9 cellular contexts compared by ENCODE assay signal in the genomic region with DNA sequence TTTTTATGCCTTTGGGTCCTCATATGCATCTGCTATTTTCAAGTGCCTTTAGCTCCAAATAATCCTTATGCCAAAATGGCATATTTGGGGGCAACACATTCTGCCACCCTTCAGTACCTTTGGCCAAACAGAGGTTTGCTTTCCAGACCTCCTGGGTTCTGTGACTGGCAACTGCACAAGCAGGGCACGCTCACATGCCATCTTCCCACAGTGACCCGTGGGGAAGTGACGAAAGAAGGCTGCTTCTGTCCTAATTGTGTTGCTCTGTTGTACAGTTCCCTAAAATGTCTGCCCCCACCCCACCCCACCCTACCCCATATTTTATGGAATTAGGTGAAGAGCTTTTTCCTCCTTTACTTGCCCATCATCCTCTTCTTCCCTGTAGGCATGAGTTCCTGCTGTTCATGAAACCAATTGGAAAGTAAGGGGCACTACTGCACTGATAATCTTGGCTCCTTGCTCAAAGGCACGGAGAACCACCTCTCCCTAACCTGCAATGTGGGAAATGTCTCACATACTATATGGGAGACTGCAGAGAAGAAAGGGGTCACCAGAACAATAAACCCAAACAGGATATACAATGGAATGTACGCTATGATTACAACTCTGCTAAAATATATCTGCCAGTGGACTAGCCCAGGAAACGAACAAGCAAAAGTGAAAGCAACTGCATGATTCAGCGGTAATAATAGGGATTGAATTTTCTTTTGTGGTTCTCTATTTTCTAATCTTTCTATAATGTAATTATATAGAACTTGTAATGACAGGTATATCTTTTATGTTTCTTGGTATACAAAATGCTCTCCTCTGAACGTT. TPM values are rescaled to one million over a fixed set of nuclear protein-coding genes. Genes with fewer than 3 reads are reported as not detected.
DNase-seq lines count a peak whose midpoint lies in the region; ATAC-seq, FAIRE-seq and TF ChIP-seq lines count a peak whose summit lies in the region.
"Had no signal": no experiment of that assay in that cellular context is flagged by ENCODE, and none has a peak within 500 bp of the region (broad histone marks: within the 10 kb centered on the region; RNA-seq: fewer than 3 reads in every experiment).

No MANE protein-coding gene starts in this region.

- H3K79me2 ChIP-seq in PC-9 (ENCODE audit: low read depth) (no peaks in the 10 kb centered on the region), astrocyte (ENCODE audit: insufficient read depth, low read length) (no peaks in the 10 kb centered on the region), HepG2 (ENCODE audit: insufficient read depth, low read length) (no peaks in the 10 kb centered on the region)

- TF ChIP-seq EP300 in HepG2 (IDR thresholded peaks at IDR 0.05; ENCODE audit: low read depth in 2 of 2, low read length in 2 of 2) (no peak), HepG2 (CRISPR knock-in tag; IDR thresholded peaks at IDR 0.05; ENCODE audit: borderline replicate concordance) (no peak)

- BruUV-seq in PC-9 (replicated peaks; lab: Mats Ljungman, UMichigan): no TSS peak
- BruUV-seq in HepG2 (replicated peaks; lab: Mats Ljungman, UMichigan): no TSS peak

- no peak overlapping the region; the same call in 1 of the 2 replicates for H2AFZ ChIP-seq in PC-9
- H2AFZ ChIP-seq in astrocyte (ENCODE audit: low read depth, low read length): peak overlapping the region; percentile 42
- H2AFZ ChIP-seq in HepG2 (ENCODE audit: low read length): peak overlapping the region; percentile 63

- H3K4me3 Mint-ChIP-seq in astrocyte (ENCODE audit: unreplicated experiment): no peak overlapping the region

- H3K9me3 Mint-ChIP-seq in astrocyte (ENCODE audit: unreplicated experiment): peaks cover 2% of the 10 kb centered on the region

- in situ Hi-C loops in HepG2 (cut with HindIII; ENCODE audit: extremely low pct_ligation_motif_present, low pct_unique_long_range_greater_than_20kb): loop anchor here (25.0 kb wide), 1 partner anchor 1128 kb away; no protein-coding TSS in a partner anchor

- H3K27ac ChIP-seq in PC-9 (no peak overlapping the region), astrocyte (ENCODE audit: low read depth, low read length) (no peak overlapping the region), HepG2 (ENCODE audit: extremely low read length, insufficient read depth, low read length) (no peak overlapping the region), thymus (ENCODE audit: low read depth) (peak overlapping the region; percentile 66)

- CTCF ChIA-PET in PC-9 (lab: Charles Lee) (interaction anchor here (0.6 kb wide), 1 partner anchor 1115 kb away, joined by 4 read pairs; no protein-coding TSS in a partner anchor), HepG2 (lab: Yijun Ruan, JAX; ENCODE audit: low intra/inter-chr PET ratio, low total read pairs) (no interaction called here)

- FAIRE-seq in GM12891 (lab: Jason Lieb, UNC): peak; percentile 87
- no peak for FAIRE-seq in astrocyte (lab: Jason Lieb, UNC)
- FAIRE-seq in HepG2 (lab: Jason Lieb, UNC): no peak

- H3F3A ChIP-seq in PC-9 (ENCODE audit: insufficient read depth, low read depth): no peaks in the 10 kb centered on the region

- TF ChIP-seq CTCF in PC-9 (conservative IDR thresholded peaks at IDR 0.05): no peak
- no peak for TF ChIP-seq CTCF in astrocyte (IDR thresholded peaks at IDR 0.05; ENCODE audit: insufficient read depth, low read depth, low read length)
- no peak for TF ChIP-seq CTCF in HepG2 (CRISPR knock-in tag; IDR thresholded peaks at IDR 0.05)

- H3K27ac Mint-ChIP-seq in astrocyte (ENCODE audit: unreplicated experiment): no peak overlapping the region

- H4K20me1 ChIP-seq in PC-9 (ENCODE audit: insufficient read depth) (no peaks in the 10 kb centered on the region), astrocyte (ENCODE audit: insufficient read depth, low read length) (no peaks in the 10 kb centered on the region), HepG2 (ENCODE audit: insufficient read depth, low read length) (no peaks in the 10 kb centered on the region)

- H3K9me3 ChIP-seq in PC-9 (ENCODE audit: insufficient read depth, low read depth) (no peaks in the 10 kb centered on the region), astrocyte (ENCODE audit: insufficient read depth, low read depth, low read length) (no peaks in the 10 kb centered on the region), HepG2 (ENCODE audit: low read length) (no peaks in the 10 kb centered on the region), thymus (ENCODE audit: control insufficient read depth) (no peaks in the 10 kb centered on the region)

- H3K4me1 ChIP-seq in PC-9 (replicated peaks; ENCODE audit: insufficient read depth) (no peaks in the 10 kb centered on the region), astrocyte (ENCODE audit: insufficient read depth, low read length) (no peaks in the 10 kb centered on the region), HepG2 (ENCODE audit: insufficient read depth, low read length) (no peaks in the 10 kb centered on the region), thymus (ENCODE audit: control insufficient read depth, insufficient read depth, low read length) (peaks cover 15% of the 10 kb centered on the region)

- POLR2A ChIA-PET in PC-9 (lab: Charles Lee; ENCODE audit: unreplicated experiment): interaction anchor here (0.6 kb wide), 1 partner anchor 28 kb away, joined by 8 read pairs; no protein-coding TSS in a partner anchor
- POLR2A ChIA-PET in HepG2 (lab: Yijun Ruan, JAX): no interaction called here

- peaks cover 3% of the 10 kb centered on the region for H3K27me3 Mint-ChIP-seq in astrocyte (ENCODE audit: low read depth, unreplicated experiment)

- TF ChIP-seq RAD21 in HepG2 (CRISPR knock-in tag; IDR thresholded peaks at IDR 0.05): no peak

- H3K27me3 ChIP-seq in PC-9 (ENCODE audit: insufficient read depth, low read depth) (0 out of 2 replicates have a peak, but pooled peaks cover 2% of the 10 kb centered on the region), astrocyte (ENCODE audit: insufficient read depth, low read length) (peaks cover 7% of the 10 kb centered on the region), HepG2 (ENCODE audit: control insufficient read depth in 1 of 2, insufficient read depth in 2 of 2, low read length in 2 of 2) (0 out of 5 replicates have a peak, but pooled peaks cover 0 to 3% of the 10 kb centered on the region in 2 experiments), thymus (ENCODE audit: control insufficient read depth, insufficient read depth) (no peaks in the 10 kb centered on the region)

- ATAC-seq in HepG2: no peak

- H3K36me3 Mint-ChIP-seq in astrocyte (ENCODE audit: low read depth, unreplicated experiment): no peaks in the 10 kb centered on the region

- WGBS in HepG2 (ENCODE audit: low lambda C conversion rate): 12% methylated on average over 8 of the region's 8 CpGs
- 7% methylated on average over 8 of the region's 8 CpGs for WGBS in thymus

- peaks cover 3% of the 10 kb centered on the region for H3K4me1 Mint-ChIP-seq in astrocyte (ENCODE audit: low read depth, unreplicated experiment)

- TF ChIP-seq POLR2A in GM12891 (IDR thresholded peaks at IDR 0.05; ENCODE audit: low read depth, low read length) (no peak), HepG2 (IDR thresholded peaks at IDR 0.05; ENCODE audit: insufficient read depth in 1 of 2, low read depth in 2 of 2, low read length in 2 of 2) (no peak)

- no peak overlapping the region for H3K9ac ChIP-seq in astrocyte (ENCODE audit: low read length)
- H3K9ac ChIP-seq in HepG2 (ENCODE audit: insufficient read depth, low read depth, low read length): no peak overlapping the region

- intact Hi-C loops in PC-9 (cut with micrococcal nuclease; ENCODE audit: unreplicated experiment): no loop called here
- intact Hi-C loops in HepG2 (cut with micrococcal nuclease; ENCODE audit: unreplicated experiment): no loop called here

- no peaks in the 10 kb centered on the region for H3K36me3 ChIP-seq in PC-9 (ENCODE audit: low read depth)
- H3K36me3 ChIP-seq in astrocyte (ENCODE audit: insufficient read depth, low read length): no peaks in the 10 kb centered on the region
- no peaks in the 10 kb centered on the region for H3K36me3 ChIP-seq in HepG2 (replicated peaks in 1 of 2; ENCODE audit: control insufficient read depth in 1 of 2, insufficient read depth in 2 of 2, low read length in 2 of 2)
- H3K36me3 ChIP-seq in thymus (ENCODE audit: control insufficient read depth, insufficient read depth): no peaks in the 10 kb centered on the region

- no peaks in the 10 kb centered on the region for H3K9me2 ChIP-seq in PC-9 (ENCODE audit: insufficient read depth)

- peak overlapping the region; percentile 64 for H3K4me2 ChIP-seq in PC-9
- H3K4me2 ChIP-seq in astrocyte (ENCODE audit: low read length): peak overlapping the region; percentile 76
- H3K4me2 ChIP-seq in HepG2 (ENCODE audit: low read depth, low read length): peak overlapping the region; percentile 74

- H3K4me3 ChIP-seq in PC-9: no peak overlapping the region; the same call in 1 of the 2 replicates
- H3K4me3 ChIP-seq in astrocyte (ENCODE audit: insufficient read depth, low read depth, low read length): peak overlapping the region; percentile 47
- peak overlapping the region in 2 of 3 experiments; percentile 27 to 42; a peak in 3 of 6 replicates for H3K4me3 ChIP-seq in HepG2 (replicated peaks in 1 of 3; ENCODE audit: insufficient read depth in 1 of 3, low read depth in 2 of 3, low read length in 3 of 3)
- peak overlapping the region; percentile 48 for H3K4me3 ChIP-seq in thymus (ENCODE audit: low read length)

- DNase-seq in GM12891 (ENCODE audit: insufficient read length, low spot score) (no peak), PC-9 (peak in 1 of 2 experiments; percentile 3), astrocyte (ENCODE audit: low read depth) (no peak), HepG2 (ENCODE audit: low spot score) (no peak), NCI-H510A (lab: John Stamatoyannopoulos, UW) (no peak), NCI-H2029 (lab: John Stamatoyannopoulos, UW) (no peak), HK-2 (ENCODE audit: unreplicated experiment) (no peak)

RNA-seq across cellular contexts. Expression of a gene that starts 3.3 kb away (rescaled TPM):
- 0.44 TPM for polyA plus RNA-seq in GM12891 (2012; ENCODE audit: low read depth, missing spikeins)
- not detected in 2 replicates for total RNA-seq in PC-9 (2021)
- total RNA-seq in astrocyte: 0.14 TPM in 1 of 2 replicates, not detected in the other
- not detected in 2 replicates for total RNA-seq in HepG2 (2016; rRNA removed; fragmentation: Illumina TruSeq; extraction: Trizol)
- not detected in 2 replicates for total RNA-seq in HepG2 (2016; cell fraction: cytosol; rRNA removed; fragmentation: Illumina TruSeq; extraction: Trizol; ENCODE audit: low read depth)
- not detected in 2 replicates for total RNA-seq in HepG2 (2016; cell fraction: insoluble cytoplasmic fraction; rRNA removed; fragmentation: Illumina TruSeq; extraction: Trizol)
- total RNA-seq in HepG2 (2016; cell fraction: membrane; rRNA removed; fragmentation: Illumina TruSeq; extraction: Trizol): not detected in 2 replicates
- not detected in 2 replicates for total RNA-seq in HepG2 (2016; cell fraction: nucleus; rRNA removed; fragmentation: Illumina TruSeq; extraction: Trizol)
- polyA plus RNA-seq in HepG2 (2011; rRNA removed): not detected in 2 replicates
- not detected in 2 replicates for polyA plus RNA-seq in HepG2 (2011; cell fraction: cytosol; rRNA removed)
- polyA plus RNA-seq in HepG2 (2011; cell fraction: nucleus; rRNA removed): not detected in 2 replicates
- not detected in 2 replicates for polyA plus RNA-seq in HepG2 (2012)
- polyA plus RNA-seq in HepG2 (2016; cell fraction: cytosol; fragmentation: Illumina TruSeq; extraction: Trizol; ENCODE audit: low read depth): not detected in 2 replicates
- polyA plus RNA-seq in HepG2 (2016; cell fraction: insoluble cytoplasmic fraction; fragmentation: Illumina TruSeq; extraction: Trizol; ENCODE audit: low read depth): not detected in 2 replicates
- polyA plus RNA-seq in HepG2 (2016; cell fraction: membrane; fragmentation: Illumina TruSeq; extraction: Trizol; ENCODE audit: low read depth): not detected in 2 replicates
- polyA plus RNA-seq in HepG2 (2016; cell fraction: nucleus; fragmentation: Illumina TruSeq; extraction: Trizol; ENCODE audit: insufficient read depth, low read depth): not detected in 2 replicates
- polyA minus RNA-seq in HepG2 (2011; rRNA and poly(A)+ RNA removed; ENCODE audit: low replicate concordance): 0.07 TPM in 1 of 2 replicates, not detected in the other
- not detected in 2 replicates for polyA minus RNA-seq in HepG2 (2011; cell fraction: cytosol; rRNA and poly(A)+ RNA removed)
- not detected in 2 replicates for polyA minus RNA-seq in HepG2 (2011; cell fraction: nucleus; rRNA and poly(A)+ RNA removed)
- polyA plus RNA-seq in thymus: 1.2 TPM
- polyA plus RNA-seq: neural cell had no signal

RNA-seq across cellular contexts. Expression of a gene that starts 19.8 kb away (rescaled TPM):
- 0.05 TPM for polyA plus RNA-seq in GM12891 (2012; ENCODE audit: low read depth, missing spikeins)
- not detected in 2 replicates for total RNA-seq in PC-9 (2021)
- total RNA-seq in astrocyte: not detected in 2 replicates
- not detected in 2 replicates for total RNA-seq in HepG2 (2016; rRNA removed; fragmentation: Illumina TruSeq; extraction: Trizol)
- total RNA-seq in HepG2 (2016; cell fraction: cytosol; rRNA removed; fragmentation: Illumina TruSeq; extraction: Trizol; ENCODE audit: low read depth): not detected in 2 replicates
- total RNA-seq in HepG2 (2016; cell fraction: insoluble cytoplasmic fraction; rRNA removed; fragmentation: Illumina TruSeq; extraction: Trizol): not detected in 2 replicates
- not detected in 2 replicates for total RNA-seq in HepG2 (2016; cell fraction: membrane; rRNA removed; fragmentation: Illumina TruSeq; extraction: Trizol)
- not detected in 2 replicates for total RNA-seq in HepG2 (2016; cell fraction: nucleus; rRNA removed; fragmentation: Illumina TruSeq; extraction: Trizol)
- polyA plus RNA-seq in HepG2 (2011; rRNA removed): not detected in 2 replicates
- polyA plus RNA-seq in HepG2 (2011; cell fraction: cytosol; rRNA removed): not detected in 2 replicates
- polyA plus RNA-seq in HepG2 (2011; cell fraction: nucleus; rRNA removed): not detected in 2 replicates
- polyA plus RNA-seq in HepG2 (2012): not detected in 2 replicates
- not detected in 2 replicates for polyA plus RNA-seq in HepG2 (2016; cell fraction: cytosol; fragmentation: Illumina TruSeq; extraction: Trizol; ENCODE audit: low read depth)
- polyA plus RNA-seq in HepG2 (2016; cell fraction: insoluble cytoplasmic fraction; fragmentation: Illumina TruSeq; extraction: Trizol; ENCODE audit: low read depth): not detected in 2 replicates
- not detected in 2 replicates for polyA plus RNA-seq in HepG2 (2016; cell fraction: membrane; fragmentation: Illumina TruSeq; extraction: Trizol; ENCODE audit: low read depth)
- not detected in 2 replicates for polyA plus RNA-seq in HepG2 (2016; cell fraction: nucleus; fragmentation: Illumina TruSeq; extraction: Trizol; ENCODE audit: insufficient read depth, low read depth)
- polyA minus RNA-seq in HepG2 (2011; rRNA and poly(A)+ RNA removed; ENCODE audit: low replicate concordance): not detected in 2 replicates
- not detected in 2 replicates for polyA minus RNA-seq in HepG2 (2011; cell fraction: cytosol; rRNA and poly(A)+ RNA removed)
- polyA minus RNA-seq in HepG2 (2011; cell fraction: nucleus; rRNA and poly(A)+ RNA removed): not detected in 2 replicates
- 0.02 TPM for polyA plus RNA-seq in thymus
- polyA plus RNA-seq: neural cell had no signal

RNA-seq across cellular contexts. Expression of a gene that starts 37.6 kb away (rescaled TPM):
- polyA plus RNA-seq in GM12891 (2012; ENCODE audit: low read depth, missing spikeins): 2.7 TPM
- total RNA-seq in PC-9 (2021): 4.7 and 5.8 TPM in 2 replicates
- total RNA-seq in astrocyte: 3.9 and 5.6 TPM in 2 replicates
- 4.3 and 5.1 TPM in 2 replicates for total RNA-seq in HepG2 (2016; rRNA removed; fragmentation: Illumina TruSeq; extraction: Trizol)
- total RNA-seq in HepG2 (2016; cell fraction: cytosol; rRNA removed; fragmentation: Illumina TruSeq; extraction: Trizol; ENCODE audit: low read depth): 1.0 and 1.1 TPM in 2 replicates
- 4.9 and 5.4 TPM in 2 replicates for total RNA-seq in HepG2 (2016; cell fraction: insoluble cytoplasmic fraction; rRNA removed; fragmentation: Illumina TruSeq; extraction: Trizol)
- total RNA-seq in HepG2 (2016; cell fraction: membrane; rRNA removed; fragmentation: Illumina TruSeq; extraction: Trizol): 3.0 TPM in 2 replicates
- 4.8 and 5.4 TPM in 2 replicates for total RNA-seq in HepG2 (2016; cell fraction: nucleus; rRNA removed; fragmentation: Illumina TruSeq; extraction: Trizol)
- polyA plus RNA-seq in HepG2 (2011; rRNA removed): 10.5 and 11.9 TPM in 2 replicates
- 8.0 and 10.7 TPM in 2 replicates for polyA plus RNA-seq in HepG2 (2011; cell fraction: cytosol; rRNA removed)
- polyA plus RNA-seq in HepG2 (2011; cell fraction: nucleus; rRNA removed): 2.6 and 4.6 TPM in 2 replicates
- polyA plus RNA-seq in HepG2 (2012): 6.1 and 7.2 TPM in 2 replicates
- polyA plus RNA-seq in HepG2 (2016; cell fraction: cytosol; fragmentation: Illumina TruSeq; extraction: Trizol; ENCODE audit: low read depth): 0.52 and 0.57 TPM in 2 replicates
- 4.6 and 5.5 TPM in 2 replicates for polyA plus RNA-seq in HepG2 (2016; cell fraction: insoluble cytoplasmic fraction; fragmentation: Illumina TruSeq; extraction: Trizol; ENCODE audit: low read depth)
- polyA plus RNA-seq in HepG2 (2016; cell fraction: membrane; fragmentation: Illumina TruSeq; extraction: Trizol; ENCODE audit: low read depth): 1.3 and 1.6 TPM in 2 replicates
- polyA plus RNA-seq in HepG2 (2016; cell fraction: nucleus; fragmentation: Illumina TruSeq; extraction: Trizol; ENCODE audit: insufficient read depth, low read depth): 6.0 and 6.5 TPM in 2 replicates
- 17.7 and 20.0 TPM in 2 replicates for polyA minus RNA-seq in HepG2 (2011; rRNA and poly(A)+ RNA removed; ENCODE audit: low replicate concordance)
- polyA minus RNA-seq in HepG2 (2011; cell fraction: cytosol; rRNA and poly(A)+ RNA removed): 5.1 and 8.0 TPM in 2 replicates
- polyA minus RNA-seq in HepG2 (2011; cell fraction: nucleus; rRNA and poly(A)+ RNA removed): 5.7 and 6.6 TPM in 2 replicates
- 4.8 TPM for polyA plus RNA-seq in thymus

RNA-seq across cellular contexts. Expression of a gene that starts 46.3 kb away (rescaled TPM):
- polyA plus RNA-seq in GM12891 (2012; ENCODE audit: low read depth, missing spikeins): 47.0 TPM
- 153 and 186 TPM in 2 replicates for total RNA-seq in PC-9 (2021)
- 288 and 313 TPM in 2 replicates for total RNA-seq in astrocyte
- 23.8 and 58.4 TPM in 2 replicates for total RNA-seq in HepG2 (2016; rRNA removed; fragmentation: Illumina TruSeq; extraction: Trizol)
- 7.7 and 8.3 TPM in 2 replicates for total RNA-seq in HepG2 (2016; cell fraction: cytosol; rRNA removed; fragmentation: Illumina TruSeq; extraction: Trizol; ENCODE audit: low read depth)
- 21.9 and 55.7 TPM in 2 replicates for total RNA-seq in HepG2 (2016; cell fraction: insoluble cytoplasmic fraction; rRNA removed; fragmentation: Illumina TruSeq; extraction: Trizol)
- 24.9 and 27.8 TPM in 2 replicates for total RNA-seq in HepG2 (2016; cell fraction: membrane; rRNA removed; fragmentation: Illumina TruSeq; extraction: Trizol)
- 35.0 and 35.8 TPM in 2 replicates for total RNA-seq in HepG2 (2016; cell fraction: nucleus; rRNA removed; fragmentation: Illumina TruSeq; extraction: Trizol)
- polyA plus RNA-seq in HepG2 (2011; rRNA removed): 67.4 and 71.3 TPM in 2 replicates
- 55.0 and 79.8 TPM in 2 replicates for polyA plus RNA-seq in HepG2 (2011; cell fraction: cytosol; rRNA removed)
- 30.8 and 37.5 TPM in 2 replicates for polyA plus RNA-seq in HepG2 (2011; cell fraction: nucleus; rRNA removed)
- 71.1 and 87.3 TPM in 2 replicates for polyA plus RNA-seq in HepG2 (2012)
- polyA plus RNA-seq in HepG2 (2016; cell fraction: cytosol; fragmentation: Illumina TruSeq; extraction: Trizol; ENCODE audit: low read depth): 9.1 and 11.2 TPM in 2 replicates
- polyA plus RNA-seq in HepG2 (2016; cell fraction: insoluble cytoplasmic fraction; fragmentation: Illumina TruSeq; extraction: Trizol; ENCODE audit: low read depth): 61.8 and 69.1 TPM in 2 replicates
- polyA plus RNA-seq in HepG2 (2016; cell fraction: membrane; fragmentation: Illumina TruSeq; extraction: Trizol; ENCODE audit: low read depth): 20.2 and 25.9 TPM in 2 replicates
- 31.8 and 34.7 TPM in 2 replicates for polyA plus RNA-seq in HepG2 (2016; cell fraction: nucleus; fragmentation: Illumina TruSeq; extraction: Trizol; ENCODE audit: insufficient read depth, low read depth)
- 118 and 224 TPM in 2 replicates for polyA minus RNA-seq in HepG2 (2011; rRNA and poly(A)+ RNA removed; ENCODE audit: low replicate concordance)
- polyA minus RNA-seq in HepG2 (2011; cell fraction: cytosol; rRNA and poly(A)+ RNA removed): 78.8 and 101 TPM in 2 replicates
- polyA minus RNA-seq in HepG2 (2011; cell fraction: nucleus; rRNA and poly(A)+ RNA removed): 59.2 and 75.5 TPM in 2 replicates
- polyA plus RNA-seq in thymus: 39.1 TPM
